In the genomic region with DNA sequence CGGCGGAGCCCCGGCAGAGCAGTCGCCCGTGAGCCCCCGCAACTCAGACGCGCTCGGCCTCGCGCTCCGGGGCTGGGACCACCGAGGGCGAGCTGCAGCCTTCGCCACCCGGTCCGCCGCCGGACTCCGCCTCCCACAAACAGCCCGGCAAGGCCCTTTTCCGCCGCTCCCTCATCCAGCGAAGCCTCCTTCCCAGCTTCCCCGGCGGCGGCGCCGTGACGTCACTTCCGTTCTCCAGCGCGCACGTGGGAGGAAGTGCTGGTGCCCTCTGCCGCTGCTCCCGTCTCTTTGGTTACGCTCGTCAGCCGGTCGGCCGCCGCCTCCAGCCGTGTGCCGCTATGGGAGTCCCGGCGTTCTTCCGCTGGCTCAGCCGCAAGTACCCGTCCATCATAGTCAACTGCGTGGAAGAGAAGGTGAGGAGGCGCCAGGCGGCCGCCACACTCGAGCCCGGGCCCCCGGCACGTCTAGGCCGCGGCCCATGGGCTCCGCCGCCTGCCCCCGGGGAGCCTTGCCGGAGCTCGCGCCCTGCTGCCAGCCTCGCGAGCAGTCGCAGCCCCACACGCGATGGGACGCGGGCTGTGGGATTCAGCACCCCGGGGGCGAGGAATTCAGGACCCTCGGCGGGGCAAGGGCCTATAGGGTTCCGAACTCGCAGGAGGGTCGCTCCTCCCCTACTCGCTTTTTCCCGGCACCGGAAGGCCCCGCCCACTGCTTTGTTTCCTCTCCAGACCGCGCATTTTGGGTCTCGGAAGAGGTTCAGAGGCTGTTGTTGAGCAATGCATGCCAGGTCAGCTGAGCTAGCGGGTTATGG, we compare ENCODE assay signal across 8 cellular contexts. TPM values are rescaled to one million over a fixed set of nuclear protein-coding genes. Genes with fewer than 3 reads are reported as not detected.
DNase-seq lines count a peak whose midpoint lies in the region; ATAC-seq and TF ChIP-seq lines count a peak whose summit lies in the region.

A gene with protein sequence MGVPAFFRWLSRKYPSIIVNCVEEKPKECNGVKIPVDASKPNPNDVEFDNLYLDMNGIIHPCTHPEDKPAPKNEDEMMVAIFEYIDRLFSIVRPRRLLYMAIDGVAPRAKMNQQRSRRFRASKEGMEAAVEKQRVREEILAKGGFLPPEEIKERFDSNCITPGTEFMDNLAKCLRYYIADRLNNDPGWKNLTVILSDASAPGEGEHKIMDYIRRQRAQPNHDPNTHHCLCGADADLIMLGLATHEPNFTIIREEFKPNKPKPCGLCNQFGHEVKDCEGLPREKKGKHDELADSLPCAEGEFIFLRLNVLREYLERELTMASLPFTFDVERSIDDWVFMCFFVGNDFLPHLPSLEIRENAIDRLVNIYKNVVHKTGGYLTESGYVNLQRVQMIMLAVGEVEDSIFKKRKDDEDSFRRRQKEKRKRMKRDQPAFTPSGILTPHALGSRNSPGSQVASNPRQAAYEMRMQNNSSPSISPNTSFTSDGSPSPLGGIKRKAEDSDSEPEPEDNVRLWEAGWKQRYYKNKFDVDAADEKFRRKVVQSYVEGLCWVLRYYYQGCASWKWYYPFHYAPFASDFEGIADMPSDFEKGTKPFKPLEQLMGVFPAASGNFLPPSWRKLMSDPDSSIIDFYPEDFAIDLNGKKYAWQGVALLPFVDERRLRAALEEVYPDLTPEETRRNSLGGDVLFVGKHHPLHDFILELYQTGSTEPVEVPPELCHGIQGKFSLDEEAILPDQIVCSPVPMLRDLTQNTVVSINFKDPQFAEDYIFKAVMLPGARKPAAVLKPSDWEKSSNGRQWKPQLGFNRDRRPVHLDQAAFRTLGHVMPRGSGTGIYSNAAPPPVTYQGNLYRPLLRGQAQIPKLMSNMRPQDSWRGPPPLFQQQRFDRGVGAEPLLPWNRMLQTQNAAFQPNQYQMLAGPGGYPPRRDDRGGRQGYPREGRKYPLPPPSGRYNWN (plus strand): TSS at position 271 of the 811 bp plus-strand sequence. CDS start 68 bp downstream, at position 339.

- no peaks in the 10 kb centered on the region for H3K9me3 Mint-ChIP-seq in activated naive CD4-positive, alpha-beta T cell treated with anti-CD3 and anti-CD28 coated beads for 36 hours

- TF ChIP-seq CTCF in HFF-Myc (IDR thresholded peaks at IDR 0.05; ENCODE audit: low read depth, low read length, missing control alignments) (no peak), gastroesophageal sphincter (IDR thresholded peaks at IDR 0.05) (peak in 1 of 4 experiments; percentile 44)

- peaks cover 17% of the 10 kb centered on the region for H3K36me3 Mint-ChIP-seq in activated naive CD4-positive, alpha-beta T cell treated with anti-CD3 and anti-CD28 coated beads for 36 hours (ENCODE audit: low read depth)

- DNase-seq in GM04503 (ENCODE audit: low read depth) (peak; percentile 73), HFF-Myc (ENCODE audit: extremely low read depth, low read depth) (peak; percentile 82), MV-4-11 (lab: John Stamatoyannopoulos, UW) (peak; percentile 91), SK-MEL-5 (ENCODE audit: low read depth, low spot score) (peak; percentile 96), non-pigmented ciliary epithelial cell (ENCODE audit: low read depth) (peak; percentile 60), superior temporal gyrus (ENCODE audit: extremely low spot score) (peak; percentile 97)
- peak; percentile 96 for DNase-seq in activated naive CD4-positive, alpha-beta T cell treated with anti-CD3 and anti-CD28 coated beads for 36 hours

- H3K27ac ChIP-seq in gastroesophageal sphincter, result peak within 1 kb of the TSS; percentile 77 to 98 (median 98)

- no peaks in the 10 kb centered on the region for H3K27me3 ChIP-seq in gastroesophageal sphincter

- 0% methylated on average over 2 of the region's 87 CpGs; no CpG with 5 or more reads in 1 of the 2 donors for WGBS in gastroesophageal sphincter (ENCODE audit: low coverage in 1 of 2), 2 donors

- H3K4me3 Mint-ChIP-seq in activated naive CD4-positive, alpha-beta T cell treated with anti-CD3 and anti-CD28 coated beads for 36 hours, result peak within 1 kb of the TSS; percentile 94

- TF ChIP-seq POLR2A in gastroesophageal sphincter (IDR thresholded peaks at IDR 0.05), result peak; percentile 83 to 86

- peaks cover 29% of the 10 kb centered on the region for H3K4me1 Mint-ChIP-seq in activated naive CD4-positive, alpha-beta T cell treated with anti-CD3 and anti-CD28 coated beads for 36 hours (ENCODE audit: low read depth)

- CTCF ChIA-PET in activated naive CD4-positive, alpha-beta T cell treated with anti-CD3 and anti-CD28 coated beads for 36 hours (lab: Charles Lee), result interaction anchor here (1.1 kb wide), 1 partner anchor 68 kb away, joined by 3 read pairs; no protein-coding TSS in a partner anchor

- peak within 1 kb of the TSS; percentile 96 for H3K27ac Mint-ChIP-seq in activated naive CD4-positive, alpha-beta T cell treated with anti-CD3 and anti-CD28 coated beads for 36 hours

- in situ Hi-C loops in SK-MEL-5 (cut with HindIII; ENCODE audit: low pct_unique_long_range_greater_than_20kb, low sequenced_read_pairs), result no loop called here

- H3K36me3 ChIP-seq in gastroesophageal sphincter, result peaks cover 0 to 3% of the 10 kb centered on the region in 2 donors

- H3K4me3 ChIP-seq in HFF-Myc (replicated peaks; ENCODE audit: low read depth, low read length) (peak within 1 kb of the TSS; percentile 86), gastroesophageal sphincter (peak within 1 kb of the TSS; percentile 59 to 96)

- no peaks in the 10 kb centered on the region for H3K27me3 Mint-ChIP-seq in activated naive CD4-positive, alpha-beta T cell treated with anti-CD3 and anti-CD28 coated beads for 36 hours (ENCODE audit: low read depth)

- TF ChIP-seq EP300 in gastroesophageal sphincter (IDR thresholded peaks at IDR 0.05), result no peak

- H3K4me1 ChIP-seq in gastroesophageal sphincter, result peaks cover 0 to 23% (median 7%) of the 10 kb centered on the region in 3 donors

- peak; percentile 97 for ATAC-seq in gastroesophageal sphincter

- no peaks in the 10 kb centered on the region for H3K9me3 ChIP-seq in gastroesophageal sphincter

- intact Hi-C loops in activated naive CD4-positive, alpha-beta T cell treated with anti-CD3 and anti-CD28 coated beads for 36 hours (cut with micrococcal nuclease), result loop anchor here (1.0 to 10.0 kb wide), 7 partner anchors 22 to 848 kb away; partner anchors contain the start of gene RALGAPA2

RNA-seq across cellular contexts. Expression of the gene that starts here (rescaled TPM):
- 151 and 160 TPM in 2 replicates for total RNA-seq in SK-MEL-5 (2014; rRNA removed; shearing (Covaris generic))
- 114 and 146 TPM in 2 replicates for polyA plus RNA-seq in SK-MEL-5 (2015; cell fraction: cytosol; rRNA removed)
- 129 and 137 TPM in 2 replicates for polyA plus RNA-seq in SK-MEL-5 (2015; cell fraction: nucleus; rRNA removed)
- 10 to 100 TPM; 76.5 to 81.9 TPM for total RNA-seq in activated naive CD4-positive, alpha-beta T cell treated with anti-CD3 and anti-CD28 coated beads for 36 hours
- 10 to 100 TPM; 55.5 to 80.8 (median 68.4) TPM for total RNA-seq in gastroesophageal sphincter

Comparison
In these comparisons a context has a peak if more than half of its experiments do, and no peak if none do; other contexts are left out.
1. Peak in every context shown above with its lines: DNase-seq, ATAC-seq, H3K4me3 ChIP-seq and H3K27ac ChIP-seq.